ENCODE assay signal across 8 cellular contexts in genomic region chr20:346640-347316, GRCh38. TPM values are rescaled to one million over a fixed set of nuclear protein-coding genes. Genes with fewer than 3 reads are reported as not detected.
DNase-seq lines count a peak whose midpoint lies in the region; ATAC-seq, FAIRE-seq and TF ChIP-seq lines count a peak whose summit lies in the region.

Gene NRSN2, plus strand, starts transcription at chr20:347111. Its CDS starts 2,533 bp downstream, at chr20:349644.

- peak within 1 kb of the TSS; percentile 59 for H3K27ac Mint-ChIP-seq in T-helper 1 cell treated with Interleukin-12 subunit alpha and Interleukin-12 subunit beta and Interleukin-4 antibody, amounts not matched to agents 30 μg/mL and 1 μg/mL, for 36 hours

- H3K27me3 ChIP-seq in left ventricle myocardium inferior (ENCODE audit: low read depth), result no peaks in the 10 kb centered on the region
- H3K27me3 ChIP-seq in pancreas, result no peaks in the 10 kb centered on the region

- ATAC-seq in HG03095 (IDR thresholded peaks at IDR 0.05; ENCODE audit: unreplicated experiment), result peak; percentile 38
- ATAC-seq in pancreas, result peak; percentile 72 to 86 (median 73)

- peaks cover 12% of the 10 kb centered on the region for H3K36me3 ChIP-seq in left ventricle myocardium inferior
- H3K36me3 ChIP-seq in pancreas, result no peaks in the 10 kb centered on the region

- peaks cover 12% of the 10 kb centered on the region for H3K4me1 Mint-ChIP-seq in T-helper 1 cell treated with Interleukin-12 subunit alpha and Interleukin-12 subunit beta and Interleukin-4 antibody, amounts not matched to agents 30 μg/mL and 1 μg/mL, for 36 hours (ENCODE audit: low read depth)

- 4% methylated on average over 37 to 50 of the region's 50 CpGs for WGBS in pancreas, 2 donors

- intact Hi-C loops in left ventricle myocardium inferior (cut with micrococcal nuclease), result no loop called here
- intact Hi-C loops in pancreas (cut with DNase I), result no loop called here

- TF ChIP-seq CTCF in left ventricle myocardium inferior (IDR thresholded peaks at IDR 0.05; ENCODE audit: borderline replicate concordance) (no peak), pancreas (IDR thresholded peaks at IDR 0.05) (no peak)

- H3K4me3 Mint-ChIP-seq in T-helper 1 cell treated with Interleukin-12 subunit alpha and Interleukin-12 subunit beta and Interleukin-4 antibody, amounts not matched to agents 30 μg/mL and 1 μg/mL, for 36 hours, result peak within 1 kb of the TSS; percentile 98

- peaks cover 5% of the 10 kb centered on the region for H3K9me3 Mint-ChIP-seq in T-helper 1 cell treated with Interleukin-12 subunit alpha and Interleukin-12 subunit beta and Interleukin-4 antibody, amounts not matched to agents 30 μg/mL and 1 μg/mL, for 36 hours

- no peaks in the 10 kb centered on the region for H3K36me3 Mint-ChIP-seq in T-helper 1 cell treated with Interleukin-12 subunit alpha and Interleukin-12 subunit beta and Interleukin-4 antibody, amounts not matched to agents 30 μg/mL and 1 μg/mL, for 36 hours (ENCODE audit: low read depth)

- peaks cover 39% of the 10 kb centered on the region for H3K4me1 ChIP-seq in left ventricle myocardium inferior
- peaks cover 0 to 15% (median 10%) of the 10 kb centered on the region in 3 donors for H3K4me1 ChIP-seq in pancreas

- no peak for FAIRE-seq in pancreas (lab: Jason Lieb, UNC)

- H3K27me3 Mint-ChIP-seq in T-helper 1 cell treated with Interleukin-12 subunit alpha and Interleukin-12 subunit beta and Interleukin-4 antibody, amounts not matched to agents 30 μg/mL and 1 μg/mL, for 36 hours (ENCODE audit: low read depth), result peaks cover 7% of the 10 kb centered on the region

- peaks cover 5% of the 10 kb centered on the region for H3K9me3 ChIP-seq in left ventricle myocardium inferior (replicated peaks)
- no peaks in the 10 kb centered on the region for H3K9me3 ChIP-seq in pancreas

- H3K4me3 ChIP-seq in left ventricle myocardium inferior, result peak within 1 kb of the TSS; percentile 93
- peak within 1 kb of the TSS; percentile 53 to 77 (median 63) for H3K4me3 ChIP-seq in pancreas

- DNase-seq in T-helper 1 cell, result no peak
- peak; percentile 41 for DNase-seq in NCI-H774 (lab: John Stamatoyannopoulos, UW)
- peak in 54 of 58 donors; percentile 27 to 82 (median 60) for DNase-seq in anterior cingulate cortex (lab: John Stamatoyannopoulos, UW)
- peak; percentile 70 for DNase-seq in left ventricle myocardium inferior
- peak; percentile 53 to 87 (median 70) for DNase-seq in pancreas
- no peak for DNase-seq in NK-92 treated with Interleukin-12 subunit alpha and Interleukin-12 subunit beta, amount 100 ng/mL, for 24 hours (lab: John Stamatoyannopoulos, UW)

- H3K27ac ChIP-seq in left ventricle myocardium inferior (replicated peaks) (peak within 1 kb of the TSS; percentile 98), pancreas (peak within 1 kb of the TSS; percentile 52 to 90 (median 84))

RNA-seq across cellular contexts. Expression of gene NRSN2, which starts in this region (rescaled TPM):
- 17.5 TPM for total RNA-seq in left ventricle myocardium inferior
- 10 to 100 TPM; 10.7 to 23.0 (median 15.3) TPM for total RNA-seq in pancreas
- 10 to 100 TPM; 25.5 to 41.3 TPM for polyA plus RNA-seq in pancreas

Comparison
In these comparisons a context has a peak if more than half of its experiments do, and no peak if none do; other contexts are left out.
1. DNase-seq: peak in NCI-H774 (single experiment), anterior cingulate cortex (54 of 58), left ventricle myocardium inferior (single experiment) and pancreas (6 of 6); none in T-helper 1 cell (0 of 5) and NK-92 treated with Interleukin-12 subunit alpha and Interleukin-12 subunit beta, amount 100 ng/mL, for 24 hours (single experiment).